In the genomic region with DNA sequence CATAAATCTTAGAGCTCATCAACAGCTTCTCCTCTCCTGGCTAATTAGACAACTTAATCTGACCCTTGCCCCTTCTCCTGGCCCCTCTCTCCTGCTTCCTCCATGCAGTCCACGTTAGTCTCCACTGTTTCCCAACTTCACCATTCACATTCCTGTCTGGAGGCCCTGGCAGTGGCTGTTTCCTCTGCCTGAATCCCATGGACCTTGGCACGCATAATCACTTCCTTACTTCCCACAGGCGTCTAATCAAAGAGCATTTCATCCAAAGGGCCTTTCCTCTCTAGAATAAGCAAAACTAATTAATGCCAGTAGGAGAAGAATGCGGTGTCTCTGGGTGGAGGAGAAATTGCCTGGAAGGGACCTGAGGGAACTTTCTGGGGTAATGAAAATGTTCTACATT, we compare ENCODE assay signal across 26 cellular contexts.
"Had no signal": no experiment of that assay in that cellular context is flagged by ENCODE, and none has a peak within 500 bp of the region (broad histone marks: within the 10 kb centered on the region; RNA-seq: fewer than 3 reads in every experiment).

No MANE protein-coding gene starts in this region.

- FAIRE-seq: frontal cortex, kidney, pancreas had no signal

- H3K27ac ChIP-seq: epithelial cell of prostate, neutrophil, pancreas, stomach, thyroid gland, vagina had no signal

- H3K27ac Mint-ChIP-seq: mesothelial cell of epicardium; naive B cell; natural killer cell treated with Interleukin-12 subunit alpha and Interleukin-12 subunit beta and Interleukin-15 and Interleukin-18, amount 100 ng/mL, for 72 hours; stimulated activated effector memory CD8-positive, alpha-beta T cell treated with anti-CD3 and anti-CD28 coated beads, Interleukin-12 subunit alpha, Interleukin-12 subunit beta, amount 100 ng/mL, for 72 hours had no signal

- H3K4me1 ChIP-seq: pancreas, stomach, thyroid gland, vagina had no signal

- H3K9me3 Mint-ChIP-seq: natural killer cell treated with Interleukin-12 subunit alpha and Interleukin-12 subunit beta and Interleukin-15 and Interleukin-18, amount 100 ng/mL, for 72 hours; stimulated activated effector memory CD8-positive, alpha-beta T cell treated with anti-CD3 and anti-CD28 coated beads, Interleukin-12 subunit alpha, Interleukin-12 subunit beta, amount 100 ng/mL, for 72 hours had no signal

- H3K4me3 Mint-ChIP-seq: mesothelial cell of epicardium; natural killer cell treated with Interleukin-12 subunit alpha and Interleukin-12 subunit beta and Interleukin-15 and Interleukin-18, amount 100 ng/mL, for 72 hours; neural crest cell; stimulated activated effector memory CD8-positive, alpha-beta T cell treated with anti-CD3 and anti-CD28 coated beads, Interleukin-12 subunit alpha, Interleukin-12 subunit beta, amount 100 ng/mL, for 72 hours had no signal

- ATAC-seq: esophagus mucosa; left lobe of liver; mucosa of descending colon; natural killer cell treated with Interleukin-12 subunit alpha and Interleukin-12 subunit beta and Interleukin-15 and Interleukin-18, amount 100 ng/mL, for 72 hours; pancreas; sciatic nerve; stimulated activated effector memory CD8-positive, alpha-beta T cell treated with anti-CD3 and anti-CD28 coated beads, Interleukin-12 subunit alpha, Interleukin-12 subunit beta, amount 100 ng/mL, for 72 hours had no signal

- H3K4me3 ChIP-seq: lung, mucosa of descending colon, pancreas, stomach, thyroid gland, vagina had no signal

- H3K27me3 ChIP-seq: pancreas, thyroid gland, vagina had no signal

- H3K36me3 ChIP-seq: neutrophil, pancreas, stomach, thyroid gland, vagina had no signal

- H3K36me3 Mint-ChIP-seq: mesothelial cell of epicardium; natural killer cell treated with Interleukin-12 subunit alpha and Interleukin-12 subunit beta and Interleukin-15 and Interleukin-18, amount 100 ng/mL, for 72 hours; stimulated activated effector memory CD8-positive, alpha-beta T cell treated with anti-CD3 and anti-CD28 coated beads, Interleukin-12 subunit alpha, Interleukin-12 subunit beta, amount 100 ng/mL, for 72 hours had no signal

- H3K4me1 Mint-ChIP-seq: mesothelial cell of epicardium; naive B cell; neural crest cell; stimulated activated effector memory CD8-positive, alpha-beta T cell treated with anti-CD3 and anti-CD28 coated beads, Interleukin-12 subunit alpha, Interleukin-12 subunit beta, amount 100 ng/mL, for 72 hours had no signal

- H3K9me3 ChIP-seq: mucosa of descending colon, neutrophil, pancreas, thyroid gland, vagina had no signal

- DNase-seq: cortex of kidney; effector CD8-positive, alpha-beta T cell; head of caudate nucleus; kidney; mesenchymal stem cell; mucosa of descending colon; naive B cell; pancreas; stimulated activated CD4-positive, alpha-beta T cell treated with anti-CD3 and anti-CD28 coated beads, Interleukin-2, amount 100 ng/mL, for 24 hours; stimulated activated CD4-positive, alpha-beta T cell treated with anti-CD3 and anti-CD28 coated beads, Interleukin-4, amount 100 ng/mL, for 24 hours; stimulated activated naive CD4-positive, alpha-beta T cell treated with Interleukin-2 at 50 U/mL for 16 hours; stomach; thyroid gland; trophoblast cell had no signal
